9 cellular contexts compared by ENCODE assay signal in the genomic region with DNA sequence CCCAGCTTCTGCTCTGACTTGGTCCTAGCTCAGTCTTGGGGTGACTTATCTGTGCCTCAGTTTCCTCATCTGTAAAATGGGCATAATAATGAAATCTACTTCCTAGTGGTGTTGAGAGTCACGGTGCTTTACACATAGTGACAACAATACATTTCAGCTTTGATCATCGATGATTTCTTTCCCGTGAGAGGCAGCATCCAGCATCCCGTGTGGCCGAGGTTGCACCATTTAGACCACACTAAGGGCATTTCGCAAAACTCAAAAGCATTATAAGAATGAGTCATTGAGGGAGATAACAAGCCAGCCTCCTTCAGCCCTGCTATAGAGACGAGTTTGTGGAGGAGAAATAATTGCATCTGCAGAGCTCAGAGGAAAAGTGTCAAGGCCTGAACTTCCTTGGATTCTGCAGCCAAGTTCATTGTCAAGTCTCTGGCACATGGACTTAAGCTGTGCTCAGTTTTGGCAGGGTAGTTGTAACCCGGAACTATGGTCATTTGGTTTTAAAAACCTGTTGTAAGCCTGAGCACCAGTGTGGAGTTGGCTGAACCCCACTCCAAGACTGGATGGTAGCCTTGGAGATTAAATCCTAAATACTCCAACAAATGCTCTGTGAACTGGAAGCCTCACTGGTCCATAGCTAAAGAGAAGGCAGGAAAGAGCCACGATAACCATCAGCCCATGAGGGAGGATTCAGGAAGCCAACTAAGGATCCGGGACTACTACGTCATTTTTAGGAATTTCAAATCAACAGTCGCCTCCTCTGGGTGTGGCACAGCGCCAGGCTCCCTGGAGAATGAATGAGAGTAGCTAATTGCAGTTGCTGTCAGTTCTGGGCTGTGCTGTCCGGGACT.
DNase-seq lines count a peak whose midpoint lies in the region; ATAC-seq and TF ChIP-seq lines count a peak whose summit lies in the region.
"Had no signal": no experiment of that assay in that cellular context is flagged by ENCODE, and none has a peak within 500 bp of the region (broad histone marks: within the 10 kb centered on the region; RNA-seq: fewer than 3 reads in every experiment).

No MANE protein-coding gene starts in this region.

- peak overlapping the region; percentile 28 to 96 (median 89) for H3K27ac Mint-ChIP-seq in brain
- H3K27ac Mint-ChIP-seq: T-helper 1 cell treated with Interleukin-12 subunit alpha and Interleukin-12 subunit beta and Interleukin-4 antibody, amounts not matched to agents 30 μg/mL and 1 μg/mL, for 36 hours had no signal

- no peak for TF ChIP-seq CTCF in A673 (conservative IDR thresholded peaks at IDR 0.05; ENCODE audit: low read depth, low read length)
- TF ChIP-seq CTCF in brain (conservative IDR thresholded peaks at IDR 0.05) = no peak
- TF ChIP-seq CTCF in upper lobe of left lung (IDR thresholded peaks at IDR 0.05) = no peak

- no peak for TF ChIP-seq POLR2A in upper lobe of left lung (IDR thresholded peaks at IDR 0.05)

- H3K9me3 ChIP-seq in A673 (ENCODE audit: low read depth, low read length, poor library complexity, severe bottlenecking) (no peaks in the 10 kb centered on the region), upper lobe of left lung (no peaks in the 10 kb centered on the region)

- H3K4me3 Mint-ChIP-seq in brain = peak overlapping the region in 3 of 5 experiments; percentile 3 to 36 (median 6)
- H3K4me3 Mint-ChIP-seq: T-helper 1 cell treated with Interleukin-12 subunit alpha and Interleukin-12 subunit beta and Interleukin-4 antibody, amounts not matched to agents 30 μg/mL and 1 μg/mL, for 36 hours had no signal

- no peaks in the 10 kb centered on the region for H3K36me3 ChIP-seq in A673 (ENCODE audit: insufficient read depth, low read length, poor library complexity, severe bottlenecking)
- no peaks in the 10 kb centered on the region for H3K36me3 ChIP-seq in upper lobe of left lung

- no peaks in the 10 kb centered on the region for H3K27me3 Mint-ChIP-seq in brain

- H3K4me1 Mint-ChIP-seq in brain = peaks cover 44% of the 10 kb centered on the region

- peak overlapping the region; percentile 59 for H3K27ac ChIP-seq in A673 (ENCODE audit: low read depth, low read length, poor library complexity, severe bottlenecking)
- peak overlapping the region; percentile 24 for H3K27ac ChIP-seq in layer of hippocampus (ENCODE audit: low read depth, low read length)
- H3K27ac ChIP-seq in upper lobe of left lung = peak overlapping the region; percentile 68 to 90 (median 78)

- no peaks in the 10 kb centered on the region for H3K36me3 Mint-ChIP-seq in brain

- H3K27me3 ChIP-seq in A673 (replicated peaks; ENCODE audit: insufficient read depth, low read depth, low read length, poor library complexity) = no peaks in the 10 kb centered on the region
- H3K27me3 ChIP-seq in layer of hippocampus (ENCODE audit: control insufficient read depth, insufficient read depth, low read length) = no peaks in the 10 kb centered on the region
- no peaks in the 10 kb centered on the region for H3K27me3 ChIP-seq in upper lobe of left lung

- peak; percentile 94 for DNase-seq in A673 (ENCODE audit: low spot score)
- DNase-seq in NCI-H1048 (lab: John Stamatoyannopoulos, UW) = peak; percentile 6
- DNase-seq in upper lobe of left lung = peak in 1 of 2 donors; percentile 64
- DNase-seq in HK-2 (ENCODE audit: unreplicated experiment) = no peak
- DNase-seq in OCI-M1 (lab: John Stamatoyannopoulos, UW) = no peak

- TF ChIP-seq EP300 in upper lobe of left lung (IDR thresholded peaks at IDR 0.05) = peak; percentile 44 to 93 (median 83)

- ATAC-seq in upper lobe of left lung (ENCODE audit: low FRiP score in 2 of 2) (peak; percentile 68 to 81), HG03342 (IDR thresholded peaks at IDR 0.05; ENCODE audit: unreplicated experiment) (no peak)

- intact Hi-C loops in A673 (cut with micrococcal nuclease; ENCODE audit: unreplicated experiment) = no loop called here

- POLR2A ChIA-PET in A673 (lab: Charles Lee; ENCODE audit: low non-redundant PET) = interaction anchor here (0.5 kb wide), 1 partner anchor 57 kb away, joined by 3 read pairs; no protein-coding TSS in a partner anchor

- no TSS peak for BruUV-seq in A673 (replicated peaks; lab: Mats Ljungman, UMichigan)

- H3K4me3 ChIP-seq in A673 (ENCODE audit: low read depth, low read length, poor library complexity, severe bottlenecking) (no peak overlapping the region), upper lobe of left lung (no peak overlapping the region)

- CTCF ChIA-PET in A673 (lab: Charles Lee) = no interaction called here

- 47 to 49% methylated on average over 14 of the region's 14 CpGs for WGBS in upper lobe of left lung, 2 donors

- peaks cover 0 to 19% (median 10%) of the 10 kb centered on the region in 5 experiments for H3K9me3 Mint-ChIP-seq in brain
- H3K9me3 Mint-ChIP-seq: T-helper 1 cell treated with Interleukin-12 subunit alpha and Interleukin-12 subunit beta and Interleukin-4 antibody, amounts not matched to agents 30 μg/mL and 1 μg/mL, for 36 hours had no signal

- H3K4me1 ChIP-seq in A673 (ENCODE audit: insufficient read depth, low read length, poor library complexity, severe bottlenecking) (peaks cover 35% of the 10 kb centered on the region), upper lobe of left lung (peaks cover 17 to 39% (median 30%) of the 10 kb centered on the region in 4 donors)

Comparison
In these comparisons a context has a peak if more than half of its experiments do, and no peak if none do; other contexts are left out.
1. DNase-seq: peak in A673 (single experiment) and NCI-H1048 (single experiment); none in HK-2 (single experiment) and OCI-M1 (single experiment).
2. H3K27ac ChIP-seq: peak in every context shown above with its lines; median percentile 78 in upper lobe of left lung; 59 in A673; 24 in layer of hippocampus.